23 cellular contexts compared by ENCODE assay signal in the genomic region with DNA sequence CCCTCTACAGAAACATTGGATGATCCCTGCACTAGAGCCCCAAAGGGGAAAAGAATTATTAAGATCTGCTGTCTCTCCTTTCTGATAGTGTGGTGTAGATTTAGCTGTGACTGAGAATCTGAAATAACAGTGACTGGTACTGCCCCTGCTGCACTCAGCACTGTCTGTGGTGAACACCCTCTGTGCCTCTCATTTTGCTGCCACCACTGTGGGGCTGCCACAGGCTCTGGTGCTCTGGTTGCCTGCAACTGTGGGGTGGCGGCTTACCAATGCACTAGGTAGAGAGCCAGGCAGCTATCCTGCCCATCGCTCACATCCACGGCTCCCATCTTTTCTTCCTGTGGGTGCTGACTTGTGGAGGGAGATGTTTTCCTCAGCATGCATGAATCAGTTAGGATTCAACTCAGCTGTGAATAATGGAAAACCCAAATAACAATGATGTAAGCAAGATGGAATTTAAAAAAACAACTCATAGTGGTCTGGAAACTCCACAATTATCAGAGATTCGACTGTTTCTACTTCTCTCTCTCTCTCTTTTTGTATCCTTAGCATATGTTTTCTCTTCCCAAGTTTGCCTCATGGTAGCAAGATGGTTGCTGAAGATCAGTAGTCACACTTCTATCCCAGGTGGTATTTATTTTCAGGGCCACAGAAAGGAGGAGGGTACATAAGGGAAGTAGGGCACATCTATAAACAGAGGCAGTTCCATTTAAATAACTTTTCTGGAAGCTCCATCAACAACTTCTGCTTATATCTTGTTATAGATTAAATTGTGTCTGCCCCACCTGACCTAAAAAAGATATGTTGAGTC.
DNase-seq lines count a peak whose midpoint lies in the region; ATAC-seq and TF ChIP-seq lines count a peak whose summit lies in the region.
"Had no signal": no experiment of that assay in that cellular context is flagged by ENCODE, and none has a peak within 500 bp of the region (broad histone marks: within the 10 kb centered on the region; RNA-seq: fewer than 3 reads in every experiment).

No MANE protein-coding gene starts in this region.

- peaks cover 10% of the 10 kb centered on the region for H3K4me1 Mint-ChIP-seq in endothelial cell (ENCODE audit: unreplicated experiment)
- H3K4me1 Mint-ChIP-seq in CD4-positive, alpha-beta T cell (ENCODE audit: low read depth) = peaks cover 4% of the 10 kb centered on the region

- H3K27me3 Mint-ChIP-seq in endothelial cell (ENCODE audit: unreplicated experiment) = peaks cover 4% of the 10 kb centered on the region
- peaks cover 19% of the 10 kb centered on the region for H3K27me3 Mint-ChIP-seq in CD4-positive, alpha-beta T cell

- peaks cover 15% of the 10 kb centered on the region for H3K4me1 ChIP-seq in mesodermal cell (ENCODE audit: control insufficient read depth, insufficient read depth, low read length, poor library complexity, severe bottlenecking)
- H3K4me1 ChIP-seq: BE2C, foreskin keratinocyte, parathyroid adenoma had no signal

- H3K27ac ChIP-seq in brain microvascular endothelial cell = peak overlapping the region; percentile 32
- H3K27ac ChIP-seq in mesodermal cell (ENCODE audit: low read depth, low read length, severe bottlenecking) = peak overlapping the region; percentile 10
- no peak overlapping the region for H3K27ac ChIP-seq in CD4-positive, alpha-beta T cell (ENCODE audit: low read depth, low read length)
- H3K27ac ChIP-seq: foreskin keratinocyte, KMS-11, parathyroid adenoma, transverse colon had no signal

- H3K4me3 ChIP-seq in BJ (ENCODE audit: low read depth, low read length) (no peak overlapping the region), brain microvascular endothelial cell (ENCODE audit: low read depth, low read length) (no peak overlapping the region), mesodermal cell (ENCODE audit: extremely low read depth, insufficient read depth, low read length, poor library complexity, severe bottlenecking) (no peak overlapping the region)
- H3K4me3 ChIP-seq: transverse colon had no signal

- H3K27me3 ChIP-seq in BJ (ENCODE audit: control insufficient read depth, insufficient read depth, low read length) (no peaks in the 10 kb centered on the region), brain microvascular endothelial cell (replicated peaks) (no peaks in the 10 kb centered on the region)
- H3K27me3 ChIP-seq in CD4-positive, alpha-beta T cell (ENCODE audit: control insufficient read depth, insufficient read depth, low read length) = peaks cover 4% of the 10 kb centered on the region

- DNase-seq in BJ (ENCODE audit: low read depth) (peak; percentile 57), LHCN-M2 (ENCODE audit: low read depth) (peak; percentile 19), brain microvascular endothelial cell (peak; percentile 36), endothelial cell (ENCODE audit: low spot score) (no peak), anterior cingulate cortex (lab: John Stamatoyannopoulos, UW) (no peak)
- no peak for DNase-seq in CD4-positive, alpha-beta T cell
- DNase-seq in activated CD4-positive, alpha-beta T cell treated with anti-CD3 and anti-CD28 coated beads, Interleukin-2, amount 50 U/mL, for 48 hours = no peak
- DNase-seq: activated CD4-positive, alpha-beta T cell treated with anti-CD3 and anti-CD28 coated beads for 4 hours; activated CD8-positive, alpha-beta memory T cell treated with anti-CD3 and anti-CD28 coated beads, Interleukin-2, amount 50 U/mL, for 4 hours; activated effector memory CD4-positive, alpha-beta T cell treated with anti-CD3 and anti-CD28 coated beads, Interleukin-2, amount 50 U/mL, for 16 hours; amniotic stem cell; BE2C; naive thymus-derived CD8-positive, alpha-beta T cell; NCI-H1092; NCI-H2081 treated with DMSO at 0.1 percent for 48 hours; NCI-H510A; stimulated activated naive CD4-positive, alpha-beta T cell treated with Interleukin-2 at 50 U/mL for 16 hours; transverse colon had no signal

- in situ Hi-C loops in brain microvascular endothelial cell (cut with HindIII; ENCODE audit: low pct_ligation_motif_present, low sequenced_read_pairs) = no loop called here

- H3K9me3 ChIP-seq in mesodermal cell (ENCODE audit: control insufficient read depth, low read length) = no peaks in the 10 kb centered on the region
- no peaks in the 10 kb centered on the region for H3K9me3 ChIP-seq in CD4-positive, alpha-beta T cell (ENCODE audit: control insufficient read depth, low read length)
- H3K9me3 ChIP-seq: BE2C, transverse colon had no signal

- H3K36me3 ChIP-seq in BJ (ENCODE audit: control insufficient read depth, insufficient read depth, low read length) (no peaks in the 10 kb centered on the region), brain microvascular endothelial cell (replicated peaks) (no peaks in the 10 kb centered on the region), mesodermal cell (ENCODE audit: control insufficient read depth, insufficient read depth, low read length) (no peaks in the 10 kb centered on the region)
- H3K36me3 ChIP-seq: BE2C, transverse colon had no signal

- WGBS in mesodermal cell (ENCODE audit: insufficient coverage in 2 of 2), 2 experiments = 93% methylated on average over 3 of the region's 4 CpGs; no CpG with 5 or more reads in 1 of the 2 experiments

- intact Hi-C loops in CD4-positive, alpha-beta T cell (cut with DNase I, micrococcal nuclease) = no loop called here

- no peaks in the 10 kb centered on the region for H3K9me3 Mint-ChIP-seq in endothelial cell (ENCODE audit: unreplicated experiment)
- H3K9me3 Mint-ChIP-seq in CD4-positive, alpha-beta T cell = no peaks in the 10 kb centered on the region
- H3K9me3 Mint-ChIP-seq: memory B cell; naive thymus-derived CD8-positive, alpha-beta T cell had no signal

- TF ChIP-seq CTCF in BJ (IDR thresholded peaks at IDR 0.05; ENCODE audit: insufficient read depth, low read depth, low read length) = no peak
- no peak for TF ChIP-seq CTCF in brain microvascular endothelial cell (IDR thresholded peaks at IDR 0.05; ENCODE audit: low read depth, low read length, missing control alignments)
- TF ChIP-seq CTCF in endothelial cell (IDR thresholded peaks at IDR 0.05; ENCODE audit: unreplicated experiment) = no peak
- TF ChIP-seq CTCF in CD4-positive, alpha-beta T cell (IDR thresholded peaks at IDR 0.05) = no peak

- no peaks in the 10 kb centered on the region for H3K36me3 Mint-ChIP-seq in endothelial cell (ENCODE audit: low read depth, unreplicated experiment)
- H3K36me3 Mint-ChIP-seq in CD4-positive, alpha-beta T cell (ENCODE audit: low read depth) = no peaks in the 10 kb centered on the region
- H3K36me3 Mint-ChIP-seq: memory B cell had no signal

- H3K27ac Mint-ChIP-seq in endothelial cell (ENCODE audit: unreplicated experiment) = no peak overlapping the region
- no peak overlapping the region for H3K27ac Mint-ChIP-seq in CD4-positive, alpha-beta T cell
- H3K27ac Mint-ChIP-seq: memory B cell; naive thymus-derived CD8-positive, alpha-beta T cell had no signal

- no peak for ATAC-seq in CD4-positive, alpha-beta T cell (ENCODE audit: poor library complexity)
- ATAC-seq: foreskin keratinocyte; naive thymus-derived CD8-positive, alpha-beta T cell had no signal

- CTCF ChIA-PET in BJ (lab: Yijun Ruan, JAX) = interaction anchor here (1.3 to 2.3 kb wide), 2 partner anchors 16 to 159 kb away, joined by 5 to 9 read pairs; no protein-coding TSS in a partner anchor
- CTCF ChIA-PET in CD4-positive, alpha-beta T cell (lab: Charles Lee) = no interaction called here

- H3K4me3 Mint-ChIP-seq in endothelial cell (ENCODE audit: unreplicated experiment) = no peak overlapping the region
- H3K4me3 Mint-ChIP-seq in CD4-positive, alpha-beta T cell = no peak overlapping the region
- H3K4me3 Mint-ChIP-seq: memory B cell; naive thymus-derived CD8-positive, alpha-beta T cell had no signal

- POLR2A ChIA-PET in BJ (lab: Charles Lee) = no interaction called here
- POLR2A ChIA-PET in CD4-positive, alpha-beta T cell (lab: Charles Lee) = no interaction called here

Comparison
In these comparisons a context has a peak if more than half of its experiments do, and no peak if none do; other contexts are left out.
1. DNase-seq: peak in BJ (single experiment), LHCN-M2 (single experiment) and brain microvascular endothelial cell (single experiment); none in endothelial cell (single experiment), CD4-positive, alpha-beta T cell (0 of 10), activated CD4-positive, alpha-beta T cell treated with anti-CD3 and anti-CD28 coated beads, Interleukin-2, amount 50 U/mL, for 48 hours (0 of 2) and anterior cingulate cortex (0 of 58).